ENCODE assay signal across 1 cellular context in the genomic region with DNA sequence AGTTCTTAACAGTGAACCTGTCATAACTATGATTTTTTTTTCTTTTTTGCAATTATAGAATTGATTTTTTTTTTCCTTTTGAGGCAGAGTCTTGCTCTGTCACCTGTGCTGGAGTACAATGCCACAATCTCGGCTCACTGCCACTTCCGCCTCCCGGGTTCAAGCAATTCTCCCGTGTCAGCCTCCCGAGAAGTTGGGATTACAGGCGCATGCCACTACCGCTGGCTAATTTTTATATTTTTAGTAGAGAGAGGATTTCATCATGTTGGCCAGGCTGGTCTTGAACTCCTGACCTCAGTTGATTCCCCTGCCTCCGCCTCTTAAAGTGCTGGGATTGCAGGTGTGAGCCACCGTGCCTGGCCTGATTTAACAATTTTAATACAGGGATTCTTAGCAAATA.
TF ChIP-seq lines count a peak whose summit lies in the region.

No MANE protein-coding gene starts in this region.

TF ChIP-seq in WTC11, 78 proteins besides CTCF, POLR2A, EP300 and RAD21 (continued from another document):
- TF ChIP-seq, protein P1, sequence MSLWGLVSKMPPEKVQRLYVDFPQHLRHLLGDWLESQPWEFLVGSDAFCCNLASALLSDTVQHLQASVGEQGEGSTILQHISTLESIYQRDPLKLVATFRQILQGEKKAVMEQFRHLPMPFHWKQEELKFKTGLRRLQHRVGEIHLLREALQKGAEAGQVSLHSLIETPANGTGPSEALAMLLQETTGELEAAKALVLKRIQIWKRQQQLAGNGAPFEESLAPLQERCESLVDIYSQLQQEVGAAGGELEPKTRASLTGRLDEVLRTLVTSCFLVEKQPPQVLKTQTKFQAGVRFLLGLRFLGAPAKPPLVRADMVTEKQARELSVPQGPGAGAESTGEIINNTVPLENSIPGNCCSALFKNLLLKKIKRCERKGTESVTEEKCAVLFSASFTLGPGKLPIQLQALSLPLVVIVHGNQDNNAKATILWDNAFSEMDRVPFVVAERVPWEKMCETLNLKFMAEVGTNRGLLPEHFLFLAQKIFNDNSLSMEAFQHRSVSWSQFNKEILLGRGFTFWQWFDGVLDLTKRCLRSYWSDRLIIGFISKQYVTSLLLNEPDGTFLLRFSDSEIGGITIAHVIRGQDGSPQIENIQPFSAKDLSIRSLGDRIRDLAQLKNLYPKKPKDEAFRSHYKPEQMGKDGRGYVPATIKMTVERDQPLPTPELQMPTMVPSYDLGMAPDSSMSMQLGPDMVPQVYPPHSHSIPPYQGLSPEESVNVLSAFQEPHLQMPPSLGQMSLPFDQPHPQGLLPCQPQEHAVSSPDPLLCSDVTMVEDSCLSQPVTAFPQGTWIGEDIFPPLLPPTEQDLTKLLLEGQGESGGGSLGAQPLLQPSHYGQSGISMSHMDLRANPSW (CRISPR knock-in tag; conservative IDR thresholded peaks at IDR 0.05; ENCODE audit: low read depth): no peak
- no peak for TF ChIP-seq NFYB (CRISPR knock-in tag; conservative IDR thresholded peaks at IDR 0.05; ENCODE audit: low read depth)
- no peak for TF ChIP-seq PRRX2 (CRISPR knock-in tag; IDR thresholded peaks at IDR 0.05)
- TF ChIP-seq, protein P2, sequence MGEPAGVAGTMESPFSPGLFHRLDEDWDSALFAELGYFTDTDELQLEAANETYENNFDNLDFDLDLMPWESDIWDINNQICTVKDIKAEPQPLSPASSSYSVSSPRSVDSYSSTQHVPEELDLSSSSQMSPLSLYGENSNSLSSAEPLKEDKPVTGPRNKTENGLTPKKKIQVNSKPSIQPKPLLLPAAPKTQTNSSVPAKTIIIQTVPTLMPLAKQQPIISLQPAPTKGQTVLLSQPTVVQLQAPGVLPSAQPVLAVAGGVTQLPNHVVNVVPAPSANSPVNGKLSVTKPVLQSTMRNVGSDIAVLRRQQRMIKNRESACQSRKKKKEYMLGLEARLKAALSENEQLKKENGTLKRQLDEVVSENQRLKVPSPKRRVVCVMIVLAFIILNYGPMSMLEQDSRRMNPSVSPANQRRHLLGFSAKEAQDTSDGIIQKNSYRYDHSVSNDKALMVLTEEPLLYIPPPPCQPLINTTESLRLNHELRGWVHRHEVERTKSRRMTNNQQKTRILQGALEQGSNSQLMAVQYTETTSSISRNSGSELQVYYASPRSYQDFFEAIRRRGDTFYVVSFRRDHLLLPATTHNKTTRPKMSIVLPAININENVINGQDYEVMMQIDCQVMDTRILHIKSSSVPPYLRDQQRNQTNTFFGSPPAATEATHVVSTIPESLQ (CRISPR knock-in tag; IDR thresholded peaks at IDR 0.05): no peak
- TF ChIP-seq, protein P3, sequence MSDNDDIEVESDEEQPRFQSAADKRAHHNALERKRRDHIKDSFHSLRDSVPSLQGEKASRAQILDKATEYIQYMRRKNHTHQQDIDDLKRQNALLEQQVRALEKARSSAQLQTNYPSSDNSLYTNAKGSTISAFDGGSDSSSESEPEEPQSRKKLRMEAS (CRISPR knock-in tag; IDR thresholded peaks at IDR 0.05): no peak
- TF ChIP-seq CREB1 (CRISPR knock-in tag; IDR thresholded peaks at IDR 0.05): no peak
- TF ChIP-seq, protein P4, sequence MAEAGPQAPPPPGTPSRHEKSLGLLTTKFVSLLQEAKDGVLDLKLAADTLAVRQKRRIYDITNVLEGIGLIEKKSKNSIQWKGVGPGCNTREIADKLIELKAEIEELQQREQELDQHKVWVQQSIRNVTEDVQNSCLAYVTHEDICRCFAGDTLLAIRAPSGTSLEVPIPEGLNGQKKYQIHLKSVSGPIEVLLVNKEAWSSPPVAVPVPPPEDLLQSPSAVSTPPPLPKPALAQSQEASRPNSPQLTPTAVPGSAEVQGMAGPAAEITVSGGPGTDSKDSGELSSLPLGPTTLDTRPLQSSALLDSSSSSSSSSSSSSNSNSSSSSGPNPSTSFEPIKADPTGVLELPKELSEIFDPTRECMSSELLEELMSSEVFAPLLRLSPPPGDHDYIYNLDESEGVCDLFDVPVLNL (CRISPR knock-in tag; IDR thresholded peaks at IDR 0.05; ENCODE audit: borderline replicate concordance, low read depth): no peak
- TF ChIP-seq CBFB (CRISPR knock-in tag; IDR thresholded peaks at IDR 0.05; ENCODE audit: low read depth): no peak
- no peak for TF ChIP-seq TEAD4 (CRISPR knock-in tag; IDR thresholded peaks at IDR 0.05)
- TF ChIP-seq, protein P5, sequence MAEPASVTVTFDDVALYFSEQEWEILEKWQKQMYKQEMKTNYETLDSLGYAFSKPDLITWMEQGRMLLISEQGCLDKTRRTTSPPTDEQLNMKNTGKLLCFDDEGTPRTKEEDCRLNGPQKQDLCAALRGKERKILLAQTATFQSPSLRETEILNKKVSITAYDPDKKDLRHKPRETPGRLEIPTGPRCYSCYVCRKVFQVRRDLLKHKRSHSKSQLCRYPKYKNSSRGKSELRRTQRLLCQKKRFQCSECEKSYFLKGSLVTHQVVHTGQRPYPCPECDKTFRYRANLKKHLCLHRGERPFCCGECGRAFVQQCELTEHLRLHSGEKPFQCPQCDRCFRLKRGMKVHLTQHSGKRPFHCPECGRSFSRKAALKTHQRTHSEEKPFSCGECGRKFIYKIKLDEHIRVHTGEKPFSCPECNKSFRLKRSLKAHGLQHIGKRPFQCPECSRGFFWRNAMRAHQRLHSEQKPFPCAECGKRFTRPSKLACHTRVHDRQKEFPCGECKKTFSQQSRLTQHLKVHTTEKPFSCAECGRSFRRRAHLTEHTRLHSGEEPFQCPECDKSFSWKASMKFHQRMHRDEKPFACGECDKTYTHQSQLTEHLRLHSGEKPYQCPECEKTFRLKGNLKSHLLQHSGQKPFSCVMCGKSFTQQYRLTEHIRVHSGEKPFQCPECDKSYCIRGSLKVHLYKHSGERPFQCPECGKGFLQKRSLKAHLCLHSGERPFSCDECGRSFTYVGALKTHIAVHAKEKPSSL (CRISPR knock-in tag; conservative IDR thresholded peaks at IDR 0.05): no peak
- TF ChIP-seq ZNF138 (CRISPR knock-in tag; conservative IDR thresholded peaks at IDR 0.05): no peak
- TF ChIP-seq CREM (CRISPR knock-in tag; IDR thresholded peaks at IDR 0.05): no peak
